In genomic region chr17:44956076-44956475, GRCh38 we compare ENCODE assay signal across 17 cellular contexts. TPM values are rescaled to one million over a fixed set of nuclear protein-coding genes. Genes with fewer than 3 reads are reported as not detected.
"Had no signal": no experiment of that assay in that cellular context is flagged by ENCODE, and none has a peak within 500 bp of the region (broad histone marks: within the 10 kb centered on the region; RNA-seq: fewer than 3 reads in every experiment).

No MANE protein-coding gene starts in this region.

- H3K36me3 ChIP-seq: colonic mucosa, esophagus squamous epithelium, uterus had no signal

- H3K4me2 ChIP-seq: hepatocyte had no signal

- H3K9me3 ChIP-seq: colonic mucosa, esophagus squamous epithelium, uterus had no signal

- H3K27me3 ChIP-seq: hepatocyte, uterus had no signal

- DNase-seq: activated CD4-positive, alpha-beta memory T cell treated with anti-CD3 and anti-CD28 coated beads, Interleukin-2, amount 10 ng/mL, durations not matched to agents 7 days and 5 days; activated CD4-positive, alpha-beta T cell treated with anti-CD3 and anti-CD28 coated beads for 4 hours; activated effector memory CD4-positive, alpha-beta T cell treated with Interleukin-2 at 50 U/mL for 16 hours; activated naive CD4-positive, alpha-beta T cell treated with anti-CD3 and anti-CD28 coated beads, Interleukin-2, amount 50 U/mL, for 16 hours; activated T-cell treated with anti-CD3 and anti-CD28 coated beads, Interleukin-2, amount 50 U/mL, for 4 hours; caudate nucleus; colonic mucosa; esophagus squamous epithelium; retina; T-helper 17 cell; uterus; WERI-Rb-1 had no signal

- H3K79me2 ChIP-seq: hepatocyte, parathyroid adenoma had no signal

- H3K27ac ChIP-seq: colonic mucosa, esophagus squamous epithelium, hepatocyte, parathyroid adenoma, uterus, WERI-Rb-1 had no signal

- ATAC-seq: activated T-cell treated with anti-CD3 and anti-CD28 coated beads, Interleukin-2, amount 50 U/mL, for 4 hours; T-helper 17 cell had no signal

- H3K4me3 ChIP-seq: colonic mucosa, esophagus squamous epithelium, hepatocyte, uterus had no signal

- H2AFZ ChIP-seq: hepatocyte, parathyroid adenoma had no signal

- H3K9ac ChIP-seq: parathyroid adenoma had no signal

RNA-seq across cellular contexts. Expression of gene C1QL1, which starts 12.0 kb away (rescaled TPM):
- total RNA-seq: activated T-cell treated with anti-CD3 and anti-CD28 coated beads, Interleukin-2, amount 50 U/mL, for 4 hours; T-helper 17 cell had no signal

RNA-seq across cellular contexts. Expression of gene GFAP, which starts 40.8 kb away (rescaled TPM):
- total RNA-seq: activated CD4-positive, alpha-beta memory T cell treated with anti-CD3 and anti-CD28 coated beads, Interleukin-2, amount 10 ng/mL, durations not matched to agents 7 days and 5 days; activated T-cell treated with anti-CD3 and anti-CD28 coated beads, Interleukin-2, amount 50 U/mL, for 4 hours; esophagus squamous epithelium; glomerular endothelial cell; kidney epithelial cell; mesothelial cell of epicardium had no signal
- polyA plus RNA-seq: hepatocyte had no signal
